ENCODE assay signal across 8 cellular contexts in the genomic region with DNA sequence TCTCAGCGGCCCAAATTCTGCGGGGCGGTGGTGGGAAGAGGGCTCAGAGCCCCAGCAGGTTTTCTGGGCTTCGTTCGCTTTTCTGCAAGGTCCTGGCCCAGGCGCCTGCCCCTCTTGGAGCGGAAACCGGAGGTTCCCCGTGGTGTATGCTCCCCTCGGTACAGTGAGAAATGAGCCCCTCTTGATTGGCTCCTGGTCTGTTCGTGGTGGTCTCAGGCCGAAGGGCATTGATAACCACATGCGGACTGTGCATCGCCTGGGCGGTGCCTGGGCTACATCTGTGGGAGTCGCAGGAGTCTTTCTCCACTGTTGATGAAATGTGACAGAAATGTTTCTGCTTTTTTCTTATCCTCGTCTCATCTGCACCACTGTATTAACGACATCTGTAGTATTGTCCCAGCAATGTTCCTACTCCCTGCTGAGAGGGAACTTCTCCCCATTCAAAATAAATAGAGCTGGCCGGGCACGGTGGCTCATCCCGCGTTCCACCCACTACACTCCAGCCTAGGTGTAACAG. TPM values are rescaled to one million over a fixed set of nuclear protein-coding genes. Genes with fewer than 3 reads are reported as not detected.
DNase-seq lines count a peak whose midpoint lies in the region; ATAC-seq and TF ChIP-seq lines count a peak whose summit lies in the region.

No MANE protein-coding gene starts in this region.

- no peak overlapping the region; the same call in 1 of the 2 replicates for H3K27ac Mint-ChIP-seq in GM23338
- peak overlapping the region; percentile 90 for H3K27ac Mint-ChIP-seq in activated CD4-positive, alpha-beta memory T cell treated with anti-CD3 and anti-CD28 coated beads, Interleukin-2, amount 10 ng/mL, durations not matched to agents 7 days and 5 days
- peak overlapping the region; percentile 86 to 92 for H3K27ac Mint-ChIP-seq in stimulated activated naive CD8-positive, alpha-beta T cell treated with anti-CD3 and anti-CD28 coated beads, Interleukin-15, amount 100 ng/mL, for 72 hours

- H3K27me3 ChIP-seq in AG04450 (ENCODE audit: control insufficient read depth, insufficient read depth, low read length) (no peaks in the 10 kb centered on the region), GM23338 (ENCODE audit: insufficient read depth) (peaks cover 5% of the 10 kb centered on the region; the same call in 1 of the 2 replicates)

- H3K36me3 ChIP-seq in GM23338 (ENCODE audit: insufficient read depth): no peaks in the 10 kb centered on the region; the same call in 1 of the 2 replicates

- DNase-seq in AG04450 (ENCODE audit: low read depth, low spot score) (no peak), GM23338 (ENCODE audit: low spot score) (peak; percentile 43), medulla oblongata (ENCODE audit: extremely low spot score) (no peak), cerebellar cortex (ENCODE audit: low spot score) (no peak)
- no peak for DNase-seq in activated CD4-positive, alpha-beta memory T cell treated with anti-CD3 and anti-CD28 coated beads, Interleukin-2, amount 10 ng/mL, durations not matched to agents 7 days and 5 days
- DNase-seq in stimulated activated naive CD8-positive, alpha-beta T cell treated with anti-CD3 and anti-CD28 coated beads, Interleukin-15, amount 100 ng/mL, for 72 hours: no peak

- H3F3A ChIP-seq in GM23338 (replicated peaks; ENCODE audit: low read depth): peaks cover 20% of the 10 kb centered on the region

- peak overlapping the region; percentile 76 for H3K4me3 ChIP-seq in AG04450 (ENCODE audit: low read depth, low read length)
- peak overlapping the region; percentile 93 for H3K4me3 ChIP-seq in GM23338
- peak overlapping the region; percentile 60 for H3K4me3 ChIP-seq in iPS-11a (ENCODE audit: low read depth, low read length)

- H3K9me3 Mint-ChIP-seq in GM23338: peaks cover 4% of the 10 kb centered on the region; the same call in 1 of the 3 replicates
- H3K9me3 Mint-ChIP-seq in activated CD4-positive, alpha-beta memory T cell treated with anti-CD3 and anti-CD28 coated beads, Interleukin-2, amount 10 ng/mL, durations not matched to agents 7 days and 5 days: no peaks in the 10 kb centered on the region
- no peaks in the 10 kb centered on the region for H3K9me3 Mint-ChIP-seq in stimulated activated naive CD8-positive, alpha-beta T cell treated with anti-CD3 and anti-CD28 coated beads, Interleukin-15, amount 100 ng/mL, for 72 hours

- peaks cover 15% of the 10 kb centered on the region for H3K4me1 Mint-ChIP-seq in GM23338
- peaks cover 46% of the 10 kb centered on the region for H3K4me1 Mint-ChIP-seq in activated CD4-positive, alpha-beta memory T cell treated with anti-CD3 and anti-CD28 coated beads, Interleukin-2, amount 10 ng/mL, durations not matched to agents 7 days and 5 days
- peaks cover 62% of the 10 kb centered on the region for H3K4me1 Mint-ChIP-seq in stimulated activated naive CD8-positive, alpha-beta T cell treated with anti-CD3 and anti-CD28 coated beads, Interleukin-15, amount 100 ng/mL, for 72 hours

- H2AFZ ChIP-seq in GM23338: peak overlapping the region; percentile 97; the same call in 1 of the 2 replicates

- POLR2A ChIA-PET in AG04450 (lab: Yijun Ruan, JAX): interaction anchor here (0.7 to 2.1 kb wide), 11 partner anchors 8 to 359 kb away, joined by 3 to 12 read pairs (median 5); a partner anchor contains a TSS
- POLR2A ChIA-PET in activated CD4-positive, alpha-beta memory T cell treated with anti-CD3 and anti-CD28 coated beads, Interleukin-2, amount 10 ng/mL, durations not matched to agents 7 days and 5 days (lab: Charles Lee): interaction anchor here (1.2 to 6.5 kb wide), 17 partner anchors 8 to 189 kb away, joined by 3 to 87 read pairs (median 11); a partner anchor contains a TSS

- H3K4me1 ChIP-seq in GM23338 (ENCODE audit: insufficient read depth): peaks cover 9% of the 10 kb centered on the region

- peaks cover 12% of the 10 kb centered on the region; the same call in 2 of the 3 replicates for H3K36me3 Mint-ChIP-seq in GM23338 (ENCODE audit: low read depth)
- peaks cover 32% of the 10 kb centered on the region for H3K36me3 Mint-ChIP-seq in activated CD4-positive, alpha-beta memory T cell treated with anti-CD3 and anti-CD28 coated beads, Interleukin-2, amount 10 ng/mL, durations not matched to agents 7 days and 5 days (ENCODE audit: low read depth)

- ATAC-seq in GM23338: peak; percentile 6
- ATAC-seq in stimulated activated naive CD8-positive, alpha-beta T cell treated with anti-CD3 and anti-CD28 coated beads, Interleukin-15, amount 100 ng/mL, for 72 hours: peak; percentile 3
- ATAC-seq in activated CD4-positive, CD25-positive, alpha-beta regulatory T cell treated with anti-CD3 and anti-CD28 coated beads, Interleukin-2, amount 50 U/mL, for 24 hours: no peak

- H3K4me2 ChIP-seq in GM23338: peak overlapping the region; percentile 98

- peak overlapping the region; percentile 92 for H3K4me3 Mint-ChIP-seq in GM23338
- peak overlapping the region; percentile 89 for H3K4me3 Mint-ChIP-seq in activated CD4-positive, alpha-beta memory T cell treated with anti-CD3 and anti-CD28 coated beads, Interleukin-2, amount 10 ng/mL, durations not matched to agents 7 days and 5 days
- H3K4me3 Mint-ChIP-seq in stimulated activated naive CD8-positive, alpha-beta T cell treated with anti-CD3 and anti-CD28 coated beads, Interleukin-15, amount 100 ng/mL, for 72 hours: peak overlapping the region; percentile 87 to 88

- H3K9me2 ChIP-seq in GM23338 (ENCODE audit: insufficient read depth): no peaks in the 10 kb centered on the region

- H3K27ac ChIP-seq in AG04450 (ENCODE audit: low read depth, low read length): no peak overlapping the region
- no peak overlapping the region for H3K27ac ChIP-seq in GM23338 (ENCODE audit: low read depth)

- peaks cover 21% of the 10 kb centered on the region for H3K27me3 Mint-ChIP-seq in GM23338 (ENCODE audit: insufficient read depth, low read depth, poor library complexity)
- no peaks in the 10 kb centered on the region for H3K27me3 Mint-ChIP-seq in activated CD4-positive, alpha-beta memory T cell treated with anti-CD3 and anti-CD28 coated beads, Interleukin-2, amount 10 ng/mL, durations not matched to agents 7 days and 5 days
- H3K27me3 Mint-ChIP-seq in stimulated activated naive CD8-positive, alpha-beta T cell treated with anti-CD3 and anti-CD28 coated beads, Interleukin-15, amount 100 ng/mL, for 72 hours: no peaks in the 10 kb centered on the region

- H3K9me3 ChIP-seq in AG04450 (ENCODE audit: control insufficient read depth, insufficient read depth, low read length): no peaks in the 10 kb centered on the region

- TF ChIP-seq CTCF in AG04450 (IDR thresholded peaks at IDR 0.05; ENCODE audit: low read depth, low read length): no peak
- TF ChIP-seq CTCF in GM23338 (conservative IDR thresholded peaks at IDR 0.05; ENCODE audit: low read depth in 2 of 2): no peak

- CTCF ChIA-PET in AG04450 (lab: Charles Lee): interaction anchor here (0.7 to 1.7 kb wide), 3 partner anchors 41 to 149 kb away, joined by 3 to 6 read pairs (median 5); no protein-coding TSS in a partner anchor
- CTCF ChIA-PET in activated CD4-positive, alpha-beta memory T cell treated with anti-CD3 and anti-CD28 coated beads, Interleukin-2, amount 10 ng/mL, durations not matched to agents 7 days and 5 days (lab: Charles Lee): interaction anchor here (0.6 to 5.7 kb wide), 13 partner anchors 9 to 149 kb away, joined by 3 to 73 read pairs (median 10); a partner anchor contains a TSS

- H3K79me2 ChIP-seq in GM23338 (replicated peaks; ENCODE audit: insufficient read depth): no peaks in the 10 kb centered on the region; the same call in 1 of the 2 replicates

- H4K20me1 ChIP-seq in GM23338 (replicated peaks; ENCODE audit: insufficient read depth): no peaks in the 10 kb centered on the region; the same call in 1 of the 2 replicates

RNA-seq across cellular contexts. Expression of a gene that starts 0.7 kb away (rescaled TPM):
- polyA plus RNA-seq in AG04450 (2011; rRNA removed): 40.8 and 50.2 TPM in 2 replicates
- 34.0 and 46.6 TPM in 2 replicates for polyA minus RNA-seq in AG04450 (2011; rRNA and poly(A)+ RNA removed)
- 35.7 and 39.9 TPM in 2 replicates for total RNA-seq in GM23338 (2014; rRNA removed; shearing (Covaris generic))
- 15.7 and 18.2 TPM in 2 replicates for polyA plus RNA-seq in GM23338 (2016; fragmentation: Nextera tagmentation; extraction: Ambion mirVana)
- total RNA-seq in activated CD4-positive, alpha-beta memory T cell treated with anti-CD3 and anti-CD28 coated beads, Interleukin-2, amount 10 ng/mL, durations not matched to agents 7 days and 5 days: 10 to 100 TPM; 51.4 to 51.9 TPM

RNA-seq across cellular contexts. Expression of a gene that starts 10.2 kb away (rescaled TPM):
- polyA plus RNA-seq in AG04450 (2011; rRNA removed) (5.1 and 6.3 TPM in 2 replicates), GM23338 (2016; fragmentation: Nextera tagmentation; extraction: Ambion mirVana) (2.5 and 3.4 TPM in 2 replicates)
- polyA minus RNA-seq in AG04450 (2011; rRNA and poly(A)+ RNA removed): 4.1 and 4.2 TPM in 2 replicates
- total RNA-seq in GM23338 (2014; rRNA removed; shearing (Covaris generic)): 5.5 and 8.1 TPM in 2 replicates
- 10 to 100 TPM; 20.2 to 21.9 TPM for total RNA-seq in activated CD4-positive, alpha-beta memory T cell treated with anti-CD3 and anti-CD28 coated beads, Interleukin-2, amount 10 ng/mL, durations not matched to agents 7 days and 5 days

RNA-seq across cellular contexts. Expression of a gene that starts 17.1 kb away (rescaled TPM):
- polyA plus RNA-seq in AG04450 (2011; rRNA removed) (1.5 and 1.8 TPM in 2 replicates), GM23338 (2016; fragmentation: Nextera tagmentation; extraction: Ambion mirVana) (13.4 and 14.5 TPM in 2 replicates)
- 0.91 and 1.1 TPM in 2 replicates for polyA minus RNA-seq in AG04450 (2011; rRNA and poly(A)+ RNA removed)
- total RNA-seq in GM23338 (2014; rRNA removed; shearing (Covaris generic)): 55.1 and 60.3 TPM in 2 replicates
- 10 to 100 TPM; 26.8 to 27.0 TPM for total RNA-seq in activated CD4-positive, alpha-beta memory T cell treated with anti-CD3 and anti-CD28 coated beads, Interleukin-2, amount 10 ng/mL, durations not matched to agents 7 days and 5 days

RNA-seq across cellular contexts. Expression of a gene that starts 27.1 kb away (rescaled TPM):
- polyA plus RNA-seq in AG04450 (2011; rRNA removed) (30.6 and 52.6 TPM in 2 replicates), GM23338 (2016; fragmentation: Nextera tagmentation; extraction: Ambion mirVana) (25.2 and 26.8 TPM in 2 replicates)
- polyA minus RNA-seq in AG04450 (2011; rRNA and poly(A)+ RNA removed): 19.2 and 32.2 TPM in 2 replicates
- 9.7 and 19.7 TPM in 2 replicates for total RNA-seq in GM23338 (2014; rRNA removed; shearing (Covaris generic))
- 100 to 1,000 TPM; 253 to 257 TPM for total RNA-seq in activated CD4-positive, alpha-beta memory T cell treated with anti-CD3 and anti-CD28 coated beads, Interleukin-2, amount 10 ng/mL, durations not matched to agents 7 days and 5 days

RNA-seq across cellular contexts. Expression of a gene that starts 33.6 kb away (rescaled TPM):
- polyA plus RNA-seq in AG04450 (2011; rRNA removed) (not detected in 2 replicates), GM23338 (2016; fragmentation: Nextera tagmentation; extraction: Ambion mirVana) (1.8 and 2.9 TPM in 2 replicates)
- not detected in 2 replicates for polyA minus RNA-seq in AG04450 (2011; rRNA and poly(A)+ RNA removed)
- 1.1 and 1.9 TPM in 2 replicates for total RNA-seq in GM23338 (2014; rRNA removed; shearing (Covaris generic))
- under 1 TPM; 0.15 to 0.40 TPM for total RNA-seq in activated CD4-positive, alpha-beta memory T cell treated with anti-CD3 and anti-CD28 coated beads, Interleukin-2, amount 10 ng/mL, durations not matched to agents 7 days and 5 days

Comparison
In these comparisons a context has a peak if more than half of its experiments do, and no peak if none do; other contexts are left out.
1. ATAC-seq: peak in GM23338 (single experiment) and stimulated activated naive CD8-positive, alpha-beta T cell treated with anti-CD3 and anti-CD28 coated beads, Interleukin-15, amount 100 ng/mL, for 72 hours (single experiment); none in activated CD4-positive, CD25-positive, alpha-beta regulatory T cell treated with anti-CD3 and anti-CD28 coated beads, Interleukin-2, amount 50 U/mL, for 24 hours (0 of 2).
2. Peak in every context shown above with its lines, with median percentiles within 50 percentile points of each other: H3K4me3 ChIP-seq and H3K4me3 Mint-ChIP-seq.